ENCODE assay signal across 9 cellular contexts in the genomic region with DNA sequence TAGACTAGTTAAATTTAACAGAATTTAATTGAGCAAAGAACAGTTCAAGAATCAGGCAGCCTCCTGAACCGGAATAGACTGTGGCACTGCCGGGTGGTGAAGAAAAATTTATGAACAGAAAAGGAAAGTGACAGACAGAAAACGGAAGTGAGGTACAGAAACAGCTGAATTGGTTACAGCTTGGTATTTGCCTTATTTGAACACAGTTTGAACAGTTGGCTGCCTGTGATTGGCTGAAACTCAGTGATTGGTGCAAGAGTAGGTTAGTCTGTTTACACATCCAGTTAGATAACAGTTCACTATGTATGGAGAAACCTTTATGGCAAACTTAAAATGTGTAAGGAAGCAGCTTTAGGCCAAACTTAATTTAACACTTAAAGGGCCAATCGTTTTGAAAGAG.
A peak's percentile ranks its signal among the peaks of the same experiment; 100 is the strongest.
DNase-seq lines count a peak whose midpoint lies in the region; ATAC-seq and TF ChIP-seq lines count a peak whose summit lies in the region.
"Had no signal": no experiment of that assay in that cellular context is flagged by ENCODE, and none has a peak within 500 bp of the region (broad histone marks: within the 10 kb centered on the region; RNA-seq: fewer than 3 reads in every experiment).

No MANE protein-coding gene starts in this region.

- in situ Hi-C loops in HAP-1 (cut with MboI; ENCODE audit: low sequenced_read_pairs): no loop called here

- H3K9me3 ChIP-seq in SU-DHL-6 (ENCODE audit: insufficient read depth, low read length) (no peaks in the 10 kb centered on the region), lung (ENCODE audit: control insufficient read depth in 2 of 2, insufficient read depth in 1 of 2, low read length in 1 of 2) (no peaks in the 10 kb centered on the region), HAP-1 (no peaks in the 10 kb centered on the region)

- no peaks in the 10 kb centered on the region for H3F3A ChIP-seq in SU-DHL-6 (ENCODE audit: insufficient read depth)

- 35 to 41% methylated on average over 4 of the region's 4 CpGs for WGBS in lung, 2 donors

- TF ChIP-seq CTCF in SU-DHL-6 (IDR thresholded peaks at IDR 0.05; ENCODE audit: insufficient read depth, low read length, poor library complexity, severe bottlenecking) (no peak), lung (IDR thresholded peaks at IDR 0.05; ENCODE audit: control extremely low read depth, extremely low read depth) (no peak)

- no peak overlapping the region for H3K9ac ChIP-seq in SU-DHL-6 (ENCODE audit: low read length)

- no peaks in the 10 kb centered on the region for H3K79me2 ChIP-seq in SU-DHL-6 (ENCODE audit: insufficient read depth, low read length)

- H3K36me3 ChIP-seq in SU-DHL-6 (ENCODE audit: low read length) (no peaks in the 10 kb centered on the region), lung (ENCODE audit: control insufficient read depth in 2 of 2, insufficient read depth in 2 of 2, low read length in 2 of 2) (no peaks in the 10 kb centered on the region), HAP-1 (replicated peaks) (no peaks in the 10 kb centered on the region)

- DNase-seq in lung (ENCODE audit: low spot score): peak; percentile 34
- no peak for DNase-seq in sciatic nerve (ENCODE audit: low spot score)
- DNase-seq in HAP-1 (ENCODE audit: low spot score in 2 of 2): no peak
- no peak for DNase-seq in nucleus accumbens (lab: John Stamatoyannopoulos, UW)
- DNase-seq in NCI-H187 treated with DMSO at 0.1 percent for 48 hours (lab: John Stamatoyannopoulos, UW): no peak
- DNase-seq: midbrain had no signal

- H3K4me3 ChIP-seq in SU-DHL-6 (ENCODE audit: insufficient read depth, low read length, poor library complexity, severe bottlenecking) (no peak overlapping the region), lung (no peak overlapping the region), HAP-1 (no peak overlapping the region)

- peak overlapping the region; percentile 80 for H2AFZ ChIP-seq in SU-DHL-6 (ENCODE audit: low read depth, low read length, severe bottlenecking)

- H3K27ac ChIP-seq in SU-DHL-6 (ENCODE audit: low read depth, low read length): no peak overlapping the region
- no peak overlapping the region for H3K27ac ChIP-seq in lung (ENCODE audit: low read depth in 1 of 2, low read length in 1 of 2)

- H4K20me1 ChIP-seq in SU-DHL-6 (ENCODE audit: low read depth, low read length): no peaks in the 10 kb centered on the region

- H3K4me1 ChIP-seq in lung (ENCODE audit: control insufficient read depth in 2 of 2, insufficient read depth in 2 of 2, low read length in 2 of 2) (no peaks in the 10 kb centered on the region), HAP-1 (no peaks in the 10 kb centered on the region)

- peak overlapping the region; percentile 5 for H3K4me2 ChIP-seq in SU-DHL-6 (ENCODE audit: low read depth, low read length, poor library complexity, severe bottlenecking)

- intact Hi-C loops in sciatic nerve (cut with DNase I): no loop called here

- H3K9me2 ChIP-seq in SU-DHL-6 (replicated peaks; ENCODE audit: insufficient read depth, low read length): no peaks in the 10 kb centered on the region

- H3K27me3 ChIP-seq in SU-DHL-6 (ENCODE audit: low read length) (no peaks in the 10 kb centered on the region), lung (ENCODE audit: control insufficient read depth, insufficient read depth) (no peaks in the 10 kb centered on the region), HAP-1 (ENCODE audit: low read depth) (no peaks in the 10 kb centered on the region)

- ATAC-seq in GM18858 (IDR thresholded peaks at IDR 0.05; ENCODE audit: unreplicated experiment): peak; percentile 72
- ATAC-seq in HG02610 (IDR thresholded peaks at IDR 0.05; ENCODE audit: unreplicated experiment): peak; percentile 60
- no peak for ATAC-seq in lung (ENCODE audit: insufficient read depth, low FRiP score)
- ATAC-seq in sciatic nerve: no peak

Comparison
In these comparisons a context has a peak if more than half of its experiments do, and no peak if none do; other contexts are left out.
1. ATAC-seq: peak in GM18858 (single experiment) and HG02610 (single experiment); none in lung (single experiment) and sciatic nerve (single experiment).